8 cellular contexts compared by ENCODE assay signal in genomic region chr18:43277164-43277600, GRCh38. TPM values are rescaled to one million over a fixed set of nuclear protein-coding genes. Genes with fewer than 3 reads are reported as not detected.
DNase-seq lines count a peak whose midpoint lies in the region; ATAC-seq and TF ChIP-seq lines count a peak whose summit lies in the region.

Gene SYT4, minus strand, starts transcription at chr18:43277490. Its CDS starts 209 bp downstream, at chr18:43277281.

- peaks cover 5% of the 10 kb centered on the region for H3K36me3 Mint-ChIP-seq in brain
- H3K36me3 Mint-ChIP-seq in natural killer cell treated with Interleukin-12 subunit alpha and Interleukin-12 subunit beta and Interleukin-15 and Interleukin-18, amount 100 ng/mL, for 72 hours = no peaks in the 10 kb centered on the region

- DNase-seq in COR-L47 (lab: John Stamatoyannopoulos, UW) = peak; percentile 92
- DNase-seq in NCI-H2029 treated with DMSO at 0.1 percent for 48 hours (lab: John Stamatoyannopoulos, UW) = peak; percentile 56
- DNase-seq in islet precursor cell = peak; percentile 92
- no peak for DNase-seq in upper lobe of left lung
- no peak for DNase-seq in natural killer cell treated with Interleukin-12 subunit alpha and Interleukin-12 subunit beta and Interleukin-15 and Interleukin-18, amount 100 ng/mL, for 72 hours (ENCODE audit: low spot score)

- 2 to 6% methylated on average over 19 to 20 of the region's 20 CpGs for WGBS in upper lobe of left lung, 2 donors

- no peaks in the 10 kb centered on the region for H3K36me3 ChIP-seq in upper lobe of left lung

- no peaks in the 10 kb centered on the region for H3K9me3 Mint-ChIP-seq in brain
- no peaks in the 10 kb centered on the region for H3K9me3 Mint-ChIP-seq in natural killer cell treated with Interleukin-12 subunit alpha and Interleukin-12 subunit beta and Interleukin-15 and Interleukin-18, amount 100 ng/mL, for 72 hours

- no peak for TF ChIP-seq CTCF in brain (conservative IDR thresholded peaks at IDR 0.05)
- TF ChIP-seq CTCF in upper lobe of left lung (IDR thresholded peaks at IDR 0.05) = no peak

- peak within 1 kb of the TSS; percentile 72 to 95 (median 87) for H3K27ac Mint-ChIP-seq in brain
- no peak within 1 kb of the TSS for H3K27ac Mint-ChIP-seq in natural killer cell treated with Interleukin-12 subunit alpha and Interleukin-12 subunit beta and Interleukin-15 and Interleukin-18, amount 100 ng/mL, for 72 hours

- no peak for TF ChIP-seq EP300 in upper lobe of left lung (IDR thresholded peaks at IDR 0.05)

- H3K27me3 Mint-ChIP-seq in brain = peaks cover 11% of the 10 kb centered on the region
- peaks cover 0 to 2% of the 10 kb centered on the region in 2 donors for H3K27me3 Mint-ChIP-seq in natural killer cell treated with Interleukin-12 subunit alpha and Interleukin-12 subunit beta and Interleukin-15 and Interleukin-18, amount 100 ng/mL, for 72 hours

- no peaks in the 10 kb centered on the region for H3K4me1 ChIP-seq in upper lobe of left lung

- no peak for TF ChIP-seq POLR2A in upper lobe of left lung (IDR thresholded peaks at IDR 0.05)

- peaks cover 57% of the 10 kb centered on the region for H3K4me1 Mint-ChIP-seq in brain
- no peaks in the 10 kb centered on the region for H3K4me1 Mint-ChIP-seq in natural killer cell treated with Interleukin-12 subunit alpha and Interleukin-12 subunit beta and Interleukin-15 and Interleukin-18, amount 100 ng/mL, for 72 hours (ENCODE audit: low read depth in 2 of 2)

- H3K27ac ChIP-seq in upper lobe of left lung = no peak within 1 kb of the TSS

- peak; percentile 26 to 74 for ATAC-seq in upper lobe of left lung (ENCODE audit: low FRiP score in 2 of 2)
- ATAC-seq in GM18520 (IDR thresholded peaks at IDR 0.05; ENCODE audit: unreplicated experiment) = no peak
- no peak for ATAC-seq in HG03045 (IDR thresholded peaks at IDR 0.05; ENCODE audit: unreplicated experiment)
- ATAC-seq in natural killer cell treated with Interleukin-12 subunit alpha and Interleukin-12 subunit beta and Interleukin-15 and Interleukin-18, amount 100 ng/mL, for 72 hours = no peak

- H3K4me3 Mint-ChIP-seq in brain = peak within 1 kb of the TSS; percentile 84 to 90 (median 85)
- no peak within 1 kb of the TSS for H3K4me3 Mint-ChIP-seq in natural killer cell treated with Interleukin-12 subunit alpha and Interleukin-12 subunit beta and Interleukin-15 and Interleukin-18, amount 100 ng/mL, for 72 hours

- no peaks in the 10 kb centered on the region for H3K9me3 ChIP-seq in upper lobe of left lung

- no peaks in the 10 kb centered on the region for H3K27me3 ChIP-seq in upper lobe of left lung

- H3K4me3 ChIP-seq in upper lobe of left lung = no peak within 1 kb of the TSS

RNA-seq across cellular contexts. Expression of gene SYT4, which starts in this region (rescaled TPM):
- polyA plus RNA-seq in brain (ENCODE audit: insufficient read depth, low read depth, low replicate concordance) = 25.1 TPM
- total RNA-seq in upper lobe of left lung = under 1 TPM in 2 of 6 donors, not detected in 4; 0.15 to 0.17 TPM
- not detected for total RNA-seq in natural killer cell treated with Interleukin-12 subunit alpha and Interleukin-12 subunit beta and Interleukin-15 and Interleukin-18, amount 100 ng/mL, for 72 hours

Comparison
In these comparisons a context has a peak if more than half of its experiments do, and no peak if none do; other contexts are left out.
1. Peak in ATAC-seq in upper lobe of left lung; RNA of the gene not detected or under 1 TPM.
2. DNase-seq: peak in COR-L47 (single experiment), NCI-H2029 treated with DMSO at 0.1 percent for 48 hours (single experiment) and islet precursor cell (single experiment); none in upper lobe of left lung (0 of 2) and natural killer cell treated with Interleukin-12 subunit alpha and Interleukin-12 subunit beta and Interleukin-15 and Interleukin-18, amount 100 ng/mL, for 72 hours (single experiment).
3. H3K27ac Mint-ChIP-seq: peak in brain (5 of 5); none in natural killer cell treated with Interleukin-12 subunit alpha and Interleukin-12 subunit beta and Interleukin-15 and Interleukin-18, amount 100 ng/mL, for 72 hours (0 of 2).